30 cellular contexts compared by ENCODE assay signal in the genomic region with DNA sequence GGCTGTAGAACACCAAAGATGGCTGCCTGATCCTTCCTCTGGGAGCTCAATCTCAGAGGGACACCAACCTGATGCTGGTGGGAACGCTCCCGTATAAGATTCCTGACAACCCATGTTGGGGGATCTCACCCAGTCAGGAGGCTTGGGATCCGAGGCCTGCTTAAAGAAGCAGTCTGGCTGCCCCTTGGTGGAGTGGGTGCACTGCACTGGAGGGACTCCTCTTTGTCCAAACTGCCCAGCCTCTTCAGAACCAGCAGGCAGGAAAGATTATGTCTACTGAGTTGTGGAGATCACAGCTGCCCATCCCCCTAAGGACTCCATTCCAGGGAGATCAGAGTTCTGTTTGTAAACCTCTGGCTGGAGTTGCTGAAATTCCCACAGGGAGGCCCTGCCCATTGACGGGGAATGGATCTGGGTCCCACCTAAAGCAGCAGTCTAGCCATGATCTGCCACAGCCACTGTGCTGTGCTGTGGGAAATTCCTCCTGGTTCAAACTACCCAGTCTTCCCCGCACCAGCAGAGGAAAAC. TPM values are rescaled to one million over a fixed set of nuclear protein-coding genes. Genes with fewer than 3 reads are reported as not detected.
"Had no signal": no experiment of that assay in that cellular context is flagged by ENCODE, and none has a peak within 500 bp of the region (broad histone marks: within the 10 kb centered on the region; RNA-seq: fewer than 3 reads in every experiment).

No MANE protein-coding gene starts in this region.

- H3K4me1 Mint-ChIP-seq: nephron; neural crest cell; stimulated activated effector memory CD8-positive, alpha-beta T cell treated with anti-CD3 and anti-CD28 coated beads, Interleukin-12 subunit alpha, Interleukin-12 subunit beta, amount 100 ng/mL, for 72 hours had no signal

- H3K9me3 ChIP-seq: pancreas, prostate gland, upper lobe of right lung had no signal

- H3K79me2 ChIP-seq: hepatocyte had no signal

- H3K27ac Mint-ChIP-seq: nephron; stimulated activated effector memory CD8-positive, alpha-beta T cell treated with anti-CD3 and anti-CD28 coated beads, Interleukin-12 subunit alpha, Interleukin-12 subunit beta, amount 100 ng/mL, for 72 hours; stimulated activated naive CD8-positive, alpha-beta T cell treated with anti-CD3 and anti-CD28 coated beads, Interleukin-15, Interleukin-2, amounts not matched to agents 100 ng/mL and 50 ng/mL, for 24 hours had no signal

- H3K27ac ChIP-seq: hepatocyte, left lung, lower lobe of right lung, pancreas, prostate gland, sigmoid colon, spleen, suprapubic skin, thoracic aorta, tibial artery, upper lobe of right lung had no signal

- H3K27me3 Mint-ChIP-seq: naive thymus-derived CD8-positive, alpha-beta T cell; stimulated activated naive CD8-positive, alpha-beta T cell treated with anti-CD3 and anti-CD28 coated beads, Interleukin-15, Interleukin-2, amounts not matched to agents 100 ng/mL and 50 ng/mL, for 24 hours had no signal

- H3K36me3 ChIP-seq: lower lobe of right lung, prostate gland, suprapubic skin, upper lobe of right lung had no signal

- H3K4me1 ChIP-seq: left lung, lower lobe of right lung, pancreas, prostate gland, sigmoid colon, spleen, suprapubic skin, tibial artery, upper lobe of right lung had no signal

- H3K27me3 ChIP-seq: hepatocyte, left lung, pancreas, sigmoid colon, spleen, suprapubic skin, tibial artery, upper lobe of right lung had no signal

- H2AFZ ChIP-seq: hepatocyte had no signal

- H3K4me2 ChIP-seq: hepatocyte had no signal

- ATAC-seq: left cardiac atrium; left lung; lower lobe of right lung; naive thymus-derived CD8-positive, alpha-beta T cell; pancreas; right cardiac atrium; stimulated activated effector memory CD8-positive, alpha-beta T cell treated with anti-CD3 and anti-CD28 coated beads, Interleukin-12 subunit alpha, Interleukin-12 subunit beta, amount 100 ng/mL, for 72 hours; upper lobe of right lung had no signal

- FAIRE-seq: keratinocyte, pancreas, small intestine, urothelium cell line had no signal

- H3K4me3 Mint-ChIP-seq: nephron; neural crest cell; stimulated activated effector memory CD8-positive, alpha-beta T cell treated with anti-CD3 and anti-CD28 coated beads, Interleukin-12 subunit alpha, Interleukin-12 subunit beta, amount 100 ng/mL, for 72 hours; stimulated activated naive CD8-positive, alpha-beta T cell treated with anti-CD3 and anti-CD28 coated beads, Interleukin-15, Interleukin-2, amounts not matched to agents 100 ng/mL and 50 ng/mL, for 24 hours had no signal

- H3K4me3 ChIP-seq: hepatocyte, left lung, lower lobe of right lung, pancreas, prostate gland, sigmoid colon, spleen, suprapubic skin, thoracic aorta, tibial artery, upper lobe of right lung had no signal

- DNase-seq: kidney glomerular epithelial cell; left cardiac atrium; left lung; lower lobe of right lung; mammary epithelial cell; mesenchymal stem cell; naive thymus-derived CD8-positive, alpha-beta T cell; nucleus accumbens; pancreas; posterior cingulate gyrus; retina; right cardiac atrium; sigmoid colon; small intestine; spleen; stimulated activated CD4-positive, alpha-beta T cell treated with anti-CD3 and anti-CD28 coated beads, Interleukin-4, amount 100 ng/mL, for 24 hours; stimulated activated naive CD4-positive, alpha-beta T cell; tibial artery; trophoblast cell; upper lobe of right lung had no signal

RNA-seq across cellular contexts. Expression of a gene that starts 23.0 kb away (rescaled TPM):
- total RNA-seq: hepatocyte had no signal
- polyA plus RNA-seq: hepatocyte, keratinocyte had no signal
